8 cellular contexts compared by ENCODE assay signal in the genomic region with DNA sequence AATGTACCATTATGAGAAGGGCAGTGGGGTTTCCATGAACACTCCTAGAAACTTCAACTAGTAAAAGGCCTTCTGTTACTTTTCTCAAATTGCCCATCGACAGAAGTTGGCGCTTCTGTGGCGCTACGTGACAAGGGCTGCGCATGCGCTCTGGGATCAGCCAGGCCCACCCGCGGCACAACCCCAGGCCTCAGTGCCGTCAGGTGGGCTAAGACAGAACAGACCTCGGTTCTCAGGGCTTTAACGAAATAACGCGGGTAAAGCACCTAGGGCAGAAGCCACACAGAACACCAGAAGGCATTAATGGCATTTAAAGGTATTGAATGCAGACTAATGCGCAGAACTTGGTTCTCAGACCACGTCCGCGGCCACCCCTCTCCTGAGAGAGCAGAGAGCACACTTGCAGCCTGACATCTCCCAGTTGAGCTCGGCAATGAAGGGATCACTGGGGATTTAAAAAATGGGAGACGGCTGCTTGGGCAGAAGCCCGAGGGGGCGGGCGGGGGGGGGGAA.
DNase-seq lines count a peak whose midpoint lies in the region; ATAC-seq and TF ChIP-seq lines count a peak whose summit lies in the region.

No MANE protein-coding gene starts in this region.

- DNase-seq in AG08396 (ENCODE audit: low spot score) = peak; percentile 67
- DNase-seq in NCI-H82 treated with DMSO at 0.1 percent for 48 hours (lab: John Stamatoyannopoulos, UW; ENCODE audit: unreplicated experiment) = peak; percentile 76
- peak; percentile 80 for DNase-seq in activated T-cell treated with anti-CD3 and anti-CD28 coated beads, Interleukin-2, amount 50 U/mL, for 1 hour
- DNase-seq in erythroblast (lab: John Stamatoyannopoulos, UW) = peak; percentile 85 to 87
- DNase-seq in stimulated activated CD8-positive, alpha-beta memory T cell treated with anti-CD3 and anti-CD28 coated beads, Interleukin-4, amount 100 ng/mL, for 4 hours (ENCODE audit: low read depth in 2 of 2, low spot score in 1 of 2) = peak; percentile 59

- H3K9me3 ChIP-seq in mucosa of rectum (ENCODE audit: control insufficient read depth in 2 of 2, low read length in 2 of 2) = no peaks in the 10 kb centered on the region

- H3K36me3 ChIP-seq in mucosa of rectum (ENCODE audit: control insufficient read depth in 2 of 2, insufficient read depth in 2 of 2, low read length in 2 of 2) = no peaks in the 10 kb centered on the region

- peaks cover 2 to 7% of the 10 kb centered on the region in 2 donors for H3K4me1 ChIP-seq in mucosa of rectum (ENCODE audit: control insufficient read depth in 2 of 2, insufficient read depth in 2 of 2, low read length in 2 of 2)

- peak overlapping the region; percentile 87 to 90 for H3K9ac ChIP-seq in mucosa of rectum (ENCODE audit: low read depth in 1 of 2, low read length in 2 of 2)

- peak; percentile 23 for TF ChIP-seq POLR2A in GM19193 (IDR thresholded peaks at IDR 0.05; ENCODE audit: extremely low read depth, insufficient read depth, insufficient read length)
- TF ChIP-seq POLR2A in erythroblast (IDR thresholded peaks at IDR 0.05; ENCODE audit: low read length) = no peak

- ATAC-seq in HG03442 (IDR thresholded peaks at IDR 0.05; ENCODE audit: unreplicated experiment) = peak; percentile 6

- H3K27me3 ChIP-seq in mucosa of rectum (ENCODE audit: control insufficient read depth in 2 of 2, insufficient read depth in 2 of 2, low read length in 2 of 2) = no peaks in the 10 kb centered on the region

- peak overlapping the region; percentile 85 to 98 for H3K4me3 ChIP-seq in mucosa of rectum (ENCODE audit: low read length in 2 of 2)

- H3K27ac ChIP-seq in mucosa of rectum (ENCODE audit: low read depth in 2 of 2, low read length in 2 of 2) = peak overlapping the region; percentile 90 to 93

Comparison
In these comparisons a context has a peak if more than half of its experiments do, and no peak if none do; other contexts are left out.
1. Peak in every context shown above with its lines: DNase-seq, ATAC-seq, H3K4me3 ChIP-seq and H3K27ac ChIP-seq.